1 cellular context compared by ENCODE assay signal in the genomic region with DNA sequence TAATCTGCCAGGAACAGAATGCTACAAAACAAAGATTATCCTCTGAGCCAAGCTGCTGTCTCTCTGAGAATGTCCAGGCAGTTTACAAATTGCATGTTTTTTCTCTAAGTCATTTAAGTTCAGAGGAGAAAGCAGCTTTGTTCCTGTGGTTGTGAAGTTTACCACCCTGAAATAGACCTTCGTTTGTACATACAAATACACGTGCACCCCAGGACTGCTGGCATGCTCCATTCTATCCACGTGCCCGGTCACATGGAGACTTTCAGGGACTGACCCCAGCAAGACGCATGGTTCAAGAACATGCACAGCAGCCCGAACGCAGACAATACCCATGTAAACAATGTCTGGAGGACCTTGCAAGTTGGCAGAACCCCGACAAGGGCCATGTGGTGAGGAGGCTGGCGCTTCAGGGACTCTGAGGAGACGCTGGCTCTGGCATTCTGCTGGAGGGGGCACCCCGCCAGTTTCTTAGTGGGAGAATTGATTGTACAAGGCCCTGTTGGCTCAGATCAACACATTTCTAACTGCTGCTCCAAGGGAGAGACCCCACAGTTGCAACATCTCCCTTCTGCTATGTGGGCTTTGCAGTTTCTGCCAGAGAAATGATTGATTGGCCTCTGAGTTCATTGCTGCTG.
TF ChIP-seq lines count a peak whose summit lies in the region.

No MANE protein-coding gene starts in this region.

TF ChIP-seq in SK-N-SH, 30 proteins besides CTCF, POLR2A, EP300 and RAD21 (continued from another document):
- no peak for TF ChIP-seq JUND (IDR thresholded peaks at IDR 0.05)
- TF ChIP-seq CHD2 (IDR thresholded peaks at IDR 0.05; ENCODE audit: low read length, partially characterized antibody), result no peak
- TF ChIP-seq, protein P1, sequence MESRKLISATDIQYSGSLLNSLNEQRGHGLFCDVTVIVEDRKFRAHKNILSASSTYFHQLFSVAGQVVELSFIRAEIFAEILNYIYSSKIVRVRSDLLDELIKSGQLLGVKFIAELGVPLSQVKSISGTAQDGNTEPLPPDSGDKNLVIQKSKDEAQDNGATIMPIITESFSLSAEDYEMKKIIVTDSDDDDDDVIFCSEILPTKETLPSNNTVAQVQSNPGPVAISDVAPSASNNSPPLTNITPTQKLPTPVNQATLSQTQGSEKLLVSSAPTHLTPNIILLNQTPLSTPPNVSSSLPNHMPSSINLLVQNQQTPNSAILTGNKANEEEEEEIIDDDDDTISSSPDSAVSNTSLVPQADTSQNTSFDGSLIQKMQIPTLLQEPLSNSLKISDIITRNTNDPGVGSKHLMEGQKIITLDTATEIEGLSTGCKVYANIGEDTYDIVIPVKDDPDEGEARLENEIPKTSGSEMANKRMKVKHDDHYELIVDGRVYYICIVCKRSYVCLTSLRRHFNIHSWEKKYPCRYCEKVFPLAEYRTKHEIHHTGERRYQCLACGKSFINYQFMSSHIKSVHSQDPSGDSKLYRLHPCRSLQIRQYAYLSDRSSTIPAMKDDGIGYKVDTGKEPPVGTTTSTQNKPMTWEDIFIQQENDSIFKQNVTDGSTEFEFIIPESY (IDR thresholded peaks at IDR 0.05; ENCODE audit: borderline replicate concordance, low read depth), result no peak
- peak; percentile 67; the same call in 1 of the 2 replicates for TF ChIP-seq TCF12 (IDR thresholded peaks at IDR 0.05)
- no peak for TF ChIP-seq YY1 (IDR thresholded peaks at IDR 0.05; ENCODE audit: low read depth)
- TF ChIP-seq MEF2A (IDR thresholded peaks at IDR 0.05; ENCODE audit: borderline replicate concordance, low read depth), result no peak
- no peak for TF ChIP-seq EZH2phosphoT487 (IDR thresholded peaks at IDR 0.05; ENCODE audit: borderline replicate concordance, low read depth)
- TF ChIP-seq USF2 (IDR thresholded peaks at IDR 0.05; ENCODE audit: borderline replicate concordance, low read depth, low read length), result no peak
- TF ChIP-seq GABPA (IDR thresholded peaks at IDR 0.05; ENCODE audit: low read depth), result no peak
- TF ChIP-seq TEAD4 (IDR thresholded peaks at IDR 0.05; ENCODE audit: borderline replicate concordance, insufficient read depth), result no peak
- TF ChIP-seq, protein P2, sequence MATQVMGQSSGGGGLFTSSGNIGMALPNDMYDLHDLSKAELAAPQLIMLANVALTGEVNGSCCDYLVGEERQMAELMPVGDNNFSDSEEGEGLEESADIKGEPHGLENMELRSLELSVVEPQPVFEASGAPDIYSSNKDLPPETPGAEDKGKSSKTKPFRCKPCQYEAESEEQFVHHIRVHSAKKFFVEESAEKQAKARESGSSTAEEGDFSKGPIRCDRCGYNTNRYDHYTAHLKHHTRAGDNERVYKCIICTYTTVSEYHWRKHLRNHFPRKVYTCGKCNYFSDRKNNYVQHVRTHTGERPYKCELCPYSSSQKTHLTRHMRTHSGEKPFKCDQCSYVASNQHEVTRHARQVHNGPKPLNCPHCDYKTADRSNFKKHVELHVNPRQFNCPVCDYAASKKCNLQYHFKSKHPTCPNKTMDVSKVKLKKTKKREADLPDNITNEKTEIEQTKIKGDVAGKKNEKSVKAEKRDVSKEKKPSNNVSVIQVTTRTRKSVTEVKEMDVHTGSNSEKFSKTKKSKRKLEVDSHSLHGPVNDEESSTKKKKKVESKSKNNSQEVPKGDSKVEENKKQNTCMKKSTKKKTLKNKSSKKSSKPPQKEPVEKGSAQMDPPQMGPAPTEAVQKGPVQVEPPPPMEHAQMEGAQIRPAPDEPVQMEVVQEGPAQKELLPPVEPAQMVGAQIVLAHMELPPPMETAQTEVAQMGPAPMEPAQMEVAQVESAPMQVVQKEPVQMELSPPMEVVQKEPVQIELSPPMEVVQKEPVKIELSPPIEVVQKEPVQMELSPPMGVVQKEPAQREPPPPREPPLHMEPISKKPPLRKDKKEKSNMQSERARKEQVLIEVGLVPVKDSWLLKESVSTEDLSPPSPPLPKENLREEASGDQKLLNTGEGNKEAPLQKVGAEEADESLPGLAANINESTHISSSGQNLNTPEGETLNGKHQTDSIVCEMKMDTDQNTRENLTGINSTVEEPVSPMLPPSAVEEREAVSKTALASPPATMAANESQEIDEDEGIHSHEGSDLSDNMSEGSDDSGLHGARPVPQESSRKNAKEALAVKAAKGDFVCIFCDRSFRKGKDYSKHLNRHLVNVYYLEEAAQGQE (IDR thresholded peaks at IDR 0.05; ENCODE audit: low read depth, low read length), result no peak
- no peak for TF ChIP-seq TAF1 (IDR thresholded peaks at IDR 0.05; ENCODE audit: borderline replicate concordance, low read depth, low read length)
- TF ChIP-seq, protein P3, sequence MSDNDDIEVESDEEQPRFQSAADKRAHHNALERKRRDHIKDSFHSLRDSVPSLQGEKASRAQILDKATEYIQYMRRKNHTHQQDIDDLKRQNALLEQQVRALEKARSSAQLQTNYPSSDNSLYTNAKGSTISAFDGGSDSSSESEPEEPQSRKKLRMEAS (IDR thresholded peaks at IDR 0.05; ENCODE audit: low read depth), result no peak
- no peak for TF ChIP-seq ELF1 (IDR thresholded peaks at IDR 0.05)
TF ChIP-seq in SK-N-SH: peak in this region for 2.
